Comparison of ENCODE assay signal across 21 cellular contexts in genomic region chr9:133439337-133439736, GRCh38.
"Had no signal": no experiment of that assay in that cellular context is flagged by ENCODE, and none has a peak within 500 bp of the region (broad histone marks: within the 10 kb centered on the region; RNA-seq: fewer than 3 reads in every experiment).

No MANE protein-coding gene starts in this region.

- H3K9me3 Mint-ChIP-seq: activated CD4-positive, alpha-beta memory T cell treated with anti-CD3 and anti-CD28 coated beads for 36 hours; activated CD4-positive, alpha-beta T cell treated with anti-CD3 and anti-CD28 coated beads, Interleukin-2, amount 10 ng/mL, durations not matched to agents 24 days and 14 days; activated T-helper 1 cell treated with anti-CD3 and anti-CD28 coated beads, Interleukin-12 subunit alpha, Interleukin-12 subunit beta, Interleukin-2, Interleukin-4 antibody, amounts not matched to agents 30 ng/mL and 10 ng/mL and 1 ng/mL, durations not matched to agents 14 hours and 24 hours and 36 hours; brain; nephron progenitor cell; stimulated activated naive B cell treated with anti-CD40 and anti-IgM and Interleukin-4, amounts not matched to agents 10 μg/mL and 1 μg/mL and 100 μg/mL, for 72 hours; T-cell had no signal

- H3K4me1 Mint-ChIP-seq: activated CD4-positive, alpha-beta T cell treated with anti-CD3 and anti-CD28 coated beads, Interleukin-2, amount 10 ng/mL, durations not matched to agents 24 days and 14 days; brain; T-cell had no signal

- H3K4me3 ChIP-seq: ascending aorta, right lobe of liver, testis had no signal

- H3K4me3 Mint-ChIP-seq: activated CD4-positive, alpha-beta memory T cell treated with anti-CD3 and anti-CD28 coated beads for 36 hours; activated CD4-positive, alpha-beta T cell treated with anti-CD3 and anti-CD28 coated beads, Interleukin-2, amount 10 ng/mL, durations not matched to agents 24 days and 14 days; activated naive CD8-positive, alpha-beta T cell; activated T-helper 1 cell treated with anti-CD3 and anti-CD28 coated beads, Interleukin-12 subunit alpha, Interleukin-12 subunit beta, Interleukin-2, Interleukin-4 antibody, amounts not matched to agents 30 ng/mL and 10 ng/mL and 1 ng/mL, durations not matched to agents 14 hours and 24 hours and 36 hours; brain; nephron progenitor cell; stimulated activated naive B cell treated with anti-CD40 and anti-IgM and Interleukin-4, amounts not matched to agents 10 μg/mL and 1 μg/mL and 100 μg/mL, for 72 hours; T-cell had no signal

- DNase-seq: activated CD4-positive, alpha-beta memory T cell treated with anti-CD3 and anti-CD28 coated beads for 36 hours; activated CD4-positive, alpha-beta T cell treated with anti-CD3 and anti-CD28 coated beads, Interleukin-2, amount 10 ng/mL, durations not matched to agents 24 days and 14 days; activated gamma-delta T cell; activated T-cell treated with anti-CD3 and anti-CD28 coated beads for 4 hours; cortex of kidney; head of caudate nucleus; hippocampal formation; left cardiac atrium; left ventricle myocardium superior; nephron progenitor cell; right lobe of liver; stimulated activated CD4-positive, alpha-beta T cell treated with anti-CD3 and anti-CD28 coated beads, Interleukin-4, amount 100 ng/mL, for 24 hours; stimulated activated naive B cell treated with anti-CD40 and anti-IgM and Interleukin-4, amounts not matched to agents 10 μg/mL and 1 μg/mL and 100 μg/mL, for 72 hours; T-cell; testis; trophoblast cell had no signal

- H3K27ac Mint-ChIP-seq: activated CD4-positive, alpha-beta memory T cell treated with anti-CD3 and anti-CD28 coated beads for 36 hours; activated CD4-positive, alpha-beta T cell treated with anti-CD3 and anti-CD28 coated beads, Interleukin-2, amount 10 ng/mL, durations not matched to agents 24 days and 14 days; activated naive CD8-positive, alpha-beta T cell; activated T-helper 1 cell treated with anti-CD3 and anti-CD28 coated beads, Interleukin-12 subunit alpha, Interleukin-12 subunit beta, Interleukin-2, Interleukin-4 antibody, amounts not matched to agents 30 ng/mL and 10 ng/mL and 1 ng/mL, durations not matched to agents 14 hours and 24 hours and 36 hours; nephron progenitor cell; T-cell had no signal

- H3K27me3 Mint-ChIP-seq: activated CD4-positive, alpha-beta memory T cell treated with anti-CD3 and anti-CD28 coated beads for 36 hours; activated CD4-positive, alpha-beta T cell treated with anti-CD3 and anti-CD28 coated beads, Interleukin-2, amount 10 ng/mL, durations not matched to agents 24 days and 14 days; activated naive CD8-positive, alpha-beta T cell; brain; progenitor cell of endocrine pancreas; T-cell had no signal

- ATAC-seq: left cardiac atrium, left ventricle myocardium superior, right lobe of liver, T-cell had no signal

- H3K36me3 Mint-ChIP-seq: activated CD4-positive, alpha-beta memory T cell treated with anti-CD3 and anti-CD28 coated beads for 36 hours; activated naive CD8-positive, alpha-beta T cell; brain; T-cell had no signal
